In the genomic region with DNA sequence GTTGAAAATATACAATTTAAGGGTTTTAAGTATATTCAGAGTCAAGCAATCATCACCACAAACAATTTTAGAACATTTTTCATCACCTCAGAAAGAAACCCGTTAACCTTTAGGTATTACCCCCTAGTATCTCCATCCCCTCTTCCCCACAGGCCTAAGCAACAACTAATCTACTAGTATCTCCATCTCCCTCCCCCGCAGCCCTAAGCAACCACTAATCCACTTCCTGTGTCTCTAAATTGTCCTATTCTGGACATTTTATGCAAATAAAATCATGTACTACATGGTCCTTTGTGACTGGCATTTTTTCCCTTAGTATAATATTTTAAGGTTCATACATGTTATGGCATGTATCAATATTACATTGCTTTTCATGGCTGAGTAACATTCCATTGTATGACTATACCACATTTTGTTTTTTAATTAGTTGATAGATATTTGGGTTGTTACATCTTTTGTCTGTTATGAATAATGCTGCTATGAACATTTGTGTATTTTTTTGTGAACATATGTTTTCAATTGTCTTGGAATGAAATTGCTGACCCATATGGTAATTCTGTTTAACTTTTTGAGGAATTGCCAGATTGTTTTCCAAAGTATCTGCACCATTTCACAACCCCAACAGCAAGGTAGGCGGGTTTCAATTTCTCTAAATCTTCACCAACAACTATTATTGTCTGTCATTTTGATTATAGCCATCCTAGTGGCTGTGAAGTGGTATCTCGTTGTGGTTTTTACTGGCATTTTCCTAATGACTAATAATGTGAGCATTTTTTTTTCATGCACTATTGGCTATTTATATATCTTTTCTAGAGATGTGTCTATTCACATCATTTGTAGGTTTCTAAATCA, we compare ENCODE assay signal across 14 cellular contexts.
A peak's percentile ranks its signal among the peaks of the same experiment; 100 is the strongest.
DNase-seq lines count a peak whose midpoint lies in the region; ATAC-seq and TF ChIP-seq lines count a peak whose summit lies in the region.
"Had no signal": no experiment of that assay in that cellular context is flagged by ENCODE, and none has a peak within 500 bp of the region (broad histone marks: within the 10 kb centered on the region; RNA-seq: fewer than 3 reads in every experiment).

No MANE protein-coding gene starts in this region.

- H3K4me3 ChIP-seq in tibial nerve (no peak overlapping the region), tibial artery (no peak overlapping the region)
- H3K4me3 ChIP-seq: upper lobe of left lung had no signal

- H3K27ac ChIP-seq in tibial nerve (no peak overlapping the region), tibial artery (no peak overlapping the region)
- H3K27ac ChIP-seq: upper lobe of left lung had no signal

- H3K36me3 ChIP-seq in tibial nerve (no peaks in the 10 kb centered on the region), tibial artery (no peaks in the 10 kb centered on the region)
- H3K36me3 ChIP-seq: upper lobe of left lung had no signal

- H3K9me3 ChIP-seq in tibial nerve, result no peaks in the 10 kb centered on the region
- no peaks in the 10 kb centered on the region for H3K9me3 ChIP-seq in tibial artery
- H3K9me3 ChIP-seq: upper lobe of left lung had no signal

- CTCF ChIA-PET in activated naive CD4-positive, alpha-beta T cell treated with anti-CD3 and anti-CD28 coated beads for 36 hours (lab: Charles Lee), result no interaction called here

- 88% methylated on average over 4 of the region's 4 CpGs for WGBS in tibial nerve, 2 donors

- DNase-seq in activated naive CD4-positive, alpha-beta T cell treated with anti-CD3 and anti-CD28 coated beads for 36 hours, result no peak
- no peak for DNase-seq in tibial nerve (ENCODE audit: low spot score in 2 of 2)
- DNase-seq in GM20000 (ENCODE audit: low spot score), result no peak
- DNase-seq in tibial artery, result no peak
- DNase-seq: activated CD4-positive, alpha-beta T cell treated with anti-CD3 and anti-CD28 coated beads, Interleukin-2, amount 10 ng/mL, durations not matched to agents 7 days and 5 days; hypothalamus; NCI-H1694 treated with DMSO at 0.1 percent for 48 hours; RPMI8226; upper lobe of left lung had no signal

- H3K4me1 ChIP-seq in tibial nerve, result no peaks in the 10 kb centered on the region
- no peaks in the 10 kb centered on the region for H3K4me1 ChIP-seq in tibial artery

- H3K27me3 ChIP-seq in tibial nerve (no peaks in the 10 kb centered on the region), tibial artery (no peaks in the 10 kb centered on the region)
- H3K27me3 ChIP-seq: upper lobe of left lung had no signal

- peaks cover 4% of the 10 kb centered on the region for H3K9me3 Mint-ChIP-seq in activated naive CD4-positive, alpha-beta T cell treated with anti-CD3 and anti-CD28 coated beads, Interleukin-2, amount 50 U/mL, for 24 hours
- H3K9me3 Mint-ChIP-seq in activated naive CD4-positive, alpha-beta T cell treated with anti-CD3 and anti-CD28 coated beads for 36 hours, result peaks cover 3% of the 10 kb centered on the region
- no peaks in the 10 kb centered on the region for H3K9me3 Mint-ChIP-seq in activated T-helper 17 cell treated with anti-CD3 and anti-CD28 coated beads, Interleukin-2, amount 50 U/mL, for 72 hours
- H3K9me3 Mint-ChIP-seq in stimulated activated naive CD8-positive, alpha-beta T cell treated with anti-CD3 and anti-CD28 coated beads, Interleukin-15, Interleukin-2, amounts not matched to agents 100 ng/mL and 50 ng/mL, for 24 hours, result no peaks in the 10 kb centered on the region

- no peak for TF ChIP-seq POLR2A in tibial nerve (IDR thresholded peaks at IDR 0.05)

- peaks cover 36% of the 10 kb centered on the region for H3K4me1 Mint-ChIP-seq in activated naive CD4-positive, alpha-beta T cell treated with anti-CD3 and anti-CD28 coated beads, Interleukin-2, amount 50 U/mL, for 24 hours
- H3K4me1 Mint-ChIP-seq in activated naive CD4-positive, alpha-beta T cell treated with anti-CD3 and anti-CD28 coated beads for 36 hours (ENCODE audit: low read depth), result peaks cover 34% of the 10 kb centered on the region
- peaks cover 23% of the 10 kb centered on the region for H3K4me1 Mint-ChIP-seq in activated T-helper 17 cell treated with anti-CD3 and anti-CD28 coated beads, Interleukin-2, amount 50 U/mL, for 72 hours
- peaks cover 37% of the 10 kb centered on the region for H3K4me1 Mint-ChIP-seq in stimulated activated naive CD8-positive, alpha-beta T cell treated with anti-CD3 and anti-CD28 coated beads, Interleukin-15, Interleukin-2, amounts not matched to agents 100 ng/mL and 50 ng/mL, for 24 hours (ENCODE audit: low read depth)

- H3K4me3 Mint-ChIP-seq in activated naive CD4-positive, alpha-beta T cell treated with anti-CD3 and anti-CD28 coated beads, Interleukin-2, amount 50 U/mL, for 24 hours, result peak overlapping the region; percentile 5
- no peak overlapping the region for H3K4me3 Mint-ChIP-seq in activated naive CD4-positive, alpha-beta T cell treated with anti-CD3 and anti-CD28 coated beads for 36 hours
- H3K4me3 Mint-ChIP-seq in activated T-helper 17 cell treated with anti-CD3 and anti-CD28 coated beads, Interleukin-2, amount 50 U/mL, for 72 hours, result no peak overlapping the region
- H3K4me3 Mint-ChIP-seq in stimulated activated naive CD8-positive, alpha-beta T cell treated with anti-CD3 and anti-CD28 coated beads, Interleukin-15, Interleukin-2, amounts not matched to agents 100 ng/mL and 50 ng/mL, for 24 hours, result peak overlapping the region; percentile 47
- H3K4me3 Mint-ChIP-seq: activated CD4-positive, alpha-beta T cell treated with anti-CD3 and anti-CD28 coated beads, Interleukin-2, amount 10 ng/mL, durations not matched to agents 7 days and 5 days; B cell had no signal

- H3K27ac Mint-ChIP-seq in activated naive CD4-positive, alpha-beta T cell treated with anti-CD3 and anti-CD28 coated beads, Interleukin-2, amount 50 U/mL, for 24 hours, result peak overlapping the region; percentile 51
- H3K27ac Mint-ChIP-seq in activated naive CD4-positive, alpha-beta T cell treated with anti-CD3 and anti-CD28 coated beads for 36 hours, result no peak overlapping the region
- peak overlapping the region; percentile 23 for H3K27ac Mint-ChIP-seq in activated T-helper 17 cell treated with anti-CD3 and anti-CD28 coated beads, Interleukin-2, amount 50 U/mL, for 72 hours
- peak overlapping the region; percentile 80 for H3K27ac Mint-ChIP-seq in stimulated activated naive CD8-positive, alpha-beta T cell treated with anti-CD3 and anti-CD28 coated beads, Interleukin-15, Interleukin-2, amounts not matched to agents 100 ng/mL and 50 ng/mL, for 24 hours
- H3K27ac Mint-ChIP-seq: activated CD4-positive, alpha-beta T cell treated with anti-CD3 and anti-CD28 coated beads, Interleukin-2, amount 10 ng/mL, durations not matched to agents 7 days and 5 days; B cell had no signal

- intact Hi-C loops in activated naive CD4-positive, alpha-beta T cell treated with anti-CD3 and anti-CD28 coated beads for 36 hours (cut with micrococcal nuclease), result loop anchor here (1.0 kb wide), 1 partner anchor 10 kb away; no protein-coding TSS in a partner anchor
- intact Hi-C loops in tibial artery (cut with DNase I; ENCODE audit: low total_unique reads), result no loop called here

- TF ChIP-seq EP300 in tibial nerve (IDR thresholded peaks at IDR 0.05), result no peak

- peak; percentile 44 for ATAC-seq in HG02885 (IDR thresholded peaks at IDR 0.05; ENCODE audit: poor library complexity, unreplicated experiment)
- ATAC-seq in activated T-helper 17 cell treated with anti-CD3 and anti-CD28 coated beads, Interleukin-2, amount 50 U/mL, for 72 hours (replicated peaks), result peak; percentile 62

- H3K27me3 Mint-ChIP-seq in activated naive CD4-positive, alpha-beta T cell treated with anti-CD3 and anti-CD28 coated beads, Interleukin-2, amount 50 U/mL, for 24 hours, result no peaks in the 10 kb centered on the region
- no peaks in the 10 kb centered on the region for H3K27me3 Mint-ChIP-seq in activated naive CD4-positive, alpha-beta T cell treated with anti-CD3 and anti-CD28 coated beads for 36 hours (ENCODE audit: low read depth)
- no peaks in the 10 kb centered on the region for H3K27me3 Mint-ChIP-seq in activated T-helper 17 cell treated with anti-CD3 and anti-CD28 coated beads, Interleukin-2, amount 50 U/mL, for 72 hours
- H3K27me3 Mint-ChIP-seq in stimulated activated naive CD8-positive, alpha-beta T cell treated with anti-CD3 and anti-CD28 coated beads, Interleukin-15, Interleukin-2, amounts not matched to agents 100 ng/mL and 50 ng/mL, for 24 hours, result no peaks in the 10 kb centered on the region
- H3K27me3 Mint-ChIP-seq: activated CD4-positive, alpha-beta T cell treated with anti-CD3 and anti-CD28 coated beads, Interleukin-2, amount 10 ng/mL, durations not matched to agents 7 days and 5 days; B cell had no signal

- H3K36me3 Mint-ChIP-seq in activated naive CD4-positive, alpha-beta T cell treated with anti-CD3 and anti-CD28 coated beads, Interleukin-2, amount 50 U/mL, for 24 hours, result peaks cover 2% of the 10 kb centered on the region
- H3K36me3 Mint-ChIP-seq in activated naive CD4-positive, alpha-beta T cell treated with anti-CD3 and anti-CD28 coated beads for 36 hours (ENCODE audit: low read depth), result no peaks in the 10 kb centered on the region
- no peaks in the 10 kb centered on the region for H3K36me3 Mint-ChIP-seq in activated T-helper 17 cell treated with anti-CD3 and anti-CD28 coated beads, Interleukin-2, amount 50 U/mL, for 72 hours (ENCODE audit: low read depth)
- no peaks in the 10 kb centered on the region for H3K36me3 Mint-ChIP-seq in stimulated activated naive CD8-positive, alpha-beta T cell treated with anti-CD3 and anti-CD28 coated beads, Interleukin-15, Interleukin-2, amounts not matched to agents 100 ng/mL and 50 ng/mL, for 24 hours (ENCODE audit: low read depth)

- TF ChIP-seq CTCF in tibial nerve (IDR thresholded peaks at IDR 0.05) (no peak), GM20000 (IDR thresholded peaks at IDR 0.05; ENCODE audit: extremely low read depth, missing control alignments) (no peak), tibial artery (IDR thresholded peaks at IDR 0.05) (no peak)

Comparison
In these comparisons a context has a peak if more than half of its experiments do, and no peak if none do; other contexts are left out.
1. H3K4me3 Mint-ChIP-seq: peak in activated naive CD4-positive, alpha-beta T cell treated with anti-CD3 and anti-CD28 coated beads, Interleukin-2, amount 50 U/mL, for 24 hours (single experiment) and stimulated activated naive CD8-positive, alpha-beta T cell treated with anti-CD3 and anti-CD28 coated beads, Interleukin-15, Interleukin-2, amounts not matched to agents 100 ng/mL and 50 ng/mL, for 24 hours (single experiment); none in activated naive CD4-positive, alpha-beta T cell treated with anti-CD3 and anti-CD28 coated beads for 36 hours (single experiment) and activated T-helper 17 cell treated with anti-CD3 and anti-CD28 coated beads, Interleukin-2, amount 50 U/mL, for 72 hours (single experiment).